In the genomic region with DNA sequence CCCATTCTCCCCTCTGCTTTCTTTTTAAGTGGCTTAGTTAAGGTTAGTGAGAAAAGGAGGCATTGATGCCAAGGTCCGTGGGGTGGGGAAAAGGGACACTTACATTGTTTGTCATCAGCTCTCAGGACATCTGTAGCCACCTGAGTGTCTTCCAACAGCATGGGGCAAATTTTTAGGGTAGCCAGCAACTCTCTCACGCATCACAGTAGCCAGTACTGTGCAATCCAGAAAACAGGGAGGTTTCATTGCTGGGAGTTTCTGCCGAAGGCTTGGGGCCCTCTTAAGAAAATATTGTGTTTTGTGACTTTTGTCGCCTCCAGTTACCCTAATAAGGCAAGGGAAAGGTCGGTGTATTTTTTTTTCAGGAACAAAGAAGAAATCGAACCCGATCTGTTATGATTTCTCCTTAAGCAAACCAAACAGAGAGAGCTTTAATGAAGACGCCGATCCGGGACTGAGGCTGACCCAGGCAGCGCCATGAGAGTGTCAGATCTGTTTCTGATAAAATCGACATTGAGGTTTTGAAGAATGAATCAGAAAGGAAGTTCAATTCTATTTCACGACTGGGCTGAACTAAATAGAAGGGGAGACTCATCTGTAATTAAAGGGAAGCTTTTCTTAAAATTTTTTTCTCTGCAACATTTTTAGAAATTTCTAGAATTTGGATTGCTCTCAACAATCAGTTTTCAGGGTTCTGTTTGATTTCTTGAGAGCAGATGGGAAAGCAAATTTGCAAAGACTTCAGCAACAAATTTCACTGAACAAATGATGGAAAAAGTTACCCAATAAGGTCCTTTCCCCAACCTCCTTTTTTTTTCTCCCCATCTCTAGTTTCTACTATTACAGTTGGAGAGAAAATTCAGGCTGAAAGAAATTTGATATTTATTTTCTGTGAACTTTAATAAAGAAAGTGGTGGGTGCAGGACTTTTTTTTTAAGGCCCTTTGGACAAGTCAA, we compare ENCODE assay signal across 12 cellular contexts.
A peak's percentile ranks its signal among the peaks of the same experiment; 100 is the strongest.
DNase-seq lines count a peak whose midpoint lies in the region; ATAC-seq and TF ChIP-seq lines count a peak whose summit lies in the region.
"Had no signal": no experiment of that assay in that cellular context is flagged by ENCODE, and none has a peak within 500 bp of the region (broad histone marks: within the 10 kb centered on the region; RNA-seq: fewer than 3 reads in every experiment).

No MANE protein-coding gene starts in this region.

- H3K9me3 ChIP-seq in neuronal stem cell (replicated peaks in 1 of 2; ENCODE audit: control insufficient read depth in 2 of 2, insufficient read depth in 1 of 2, low read depth in 1 of 2, low read length in 2 of 2) = peaks cover 4 to 5% of the 10 kb centered on the region in 2 donors
- H3K9me3 ChIP-seq: thoracic aorta had no signal

- no peak overlapping the region for H2BK15ac ChIP-seq in neuronal stem cell (ENCODE audit: low read length)

- H2AK5ac ChIP-seq in neuronal stem cell (ENCODE audit: low read depth, low read length) = no peak overlapping the region

- H3K18ac ChIP-seq in neuronal stem cell (ENCODE audit: low read length) = no peak overlapping the region

- WGBS in neuronal stem cell (ENCODE audit: extremely low coverage in 2 of 2, insufficient read length in 2 of 2, insufficient replicate concordance in 1 of 2), 2 donors = no CpG with 5 or more reads among the region's 13 CpGs

- no peak overlapping the region for H3K4me2 ChIP-seq in neuronal stem cell (ENCODE audit: insufficient read depth, low read length, poor library complexity, severe bottlenecking)

- H3K27ac ChIP-seq in neuronal stem cell (replicated peaks; ENCODE audit: low read length) = no peak overlapping the region
- H3K27ac ChIP-seq: heart right ventricle, thoracic aorta had no signal

- H3K27me3 ChIP-seq in neuronal stem cell (ENCODE audit: control insufficient read depth in 3 of 3, insufficient read depth in 3 of 3, low read depth in 1 of 3, low read length in 3 of 3) = peaks cover 0 to 32% (median 7%) of the 10 kb centered on the region in 3 experiments

- peak overlapping the region; percentile 50 for H2AFZ ChIP-seq in neuronal stem cell (ENCODE audit: low read length)

- H3K14ac ChIP-seq in neuronal stem cell (ENCODE audit: low read length) = no peak overlapping the region

- H4K91ac ChIP-seq in neuronal stem cell (ENCODE audit: low read depth, low read length, poor library complexity) = no peak overlapping the region

- H2BK12ac ChIP-seq in neuronal stem cell (ENCODE audit: low read length) = no peak overlapping the region

- H3K4me3 ChIP-seq in AG10803 (ENCODE audit: low read length) (peak overlapping the region; percentile 15), NB4 (ENCODE audit: low read depth, low read length) (peak overlapping the region; percentile 25), cardiac fibroblast (replicated peaks in 1 of 2; ENCODE audit: low read depth in 2 of 2, low read length in 2 of 2) (no peak overlapping the region), neuronal stem cell (ENCODE audit: low read length in 2 of 2) (no peak overlapping the region)
- H3K4me3 ChIP-seq: heart right ventricle, thoracic aorta had no signal

- no peak overlapping the region for H3K23ac ChIP-seq in neuronal stem cell (ENCODE audit: low read depth, low read length, poor library complexity)

- H3K4ac ChIP-seq in neuronal stem cell (ENCODE audit: low read length) = no peak overlapping the region

- no peaks in the 10 kb centered on the region for H3K36me3 ChIP-seq in neuronal stem cell (replicated peaks in 1 of 2; ENCODE audit: control insufficient read depth in 2 of 2, insufficient read depth in 2 of 2, low read length in 2 of 2)
- H3K36me3 ChIP-seq: heart right ventricle, thoracic aorta had no signal

- peak; percentile 63 for DNase-seq in AG10803 (ENCODE audit: low read depth)
- peak; percentile 74 for DNase-seq in NB4 (ENCODE audit: low read depth)
- DNase-seq in cardiac fibroblast (ENCODE audit: low read depth in 2 of 2) = peak; percentile 23 to 46
- no peak for DNase-seq in neuronal stem cell (ENCODE audit: low spot score)
- DNase-seq in stimulated activated naive CD8-positive, alpha-beta T cell treated with anti-CD3 and anti-CD28 coated beads, Interleukin-15, Interleukin-2, amounts not matched to agents 100 U/mL and 50 U/mL, for 24 hours = no peak
- no peak for DNase-seq in cortex of kidney (lab: John Stamatoyannopoulos, UW)
- DNase-seq: activated CD8-positive, alpha-beta T cell treated with anti-CD3 and anti-CD28 coated beads for 36 hours; heart right ventricle; NCI-H2081 treated with DMSO at 0.1 percent for 48 hours had no signal

- TF ChIP-seq CTCF in AG10803 (conservative IDR thresholded peaks at IDR 0.05; ENCODE audit: low read length) (no peak), NB4 (IDR thresholded peaks at IDR 0.05; ENCODE audit: low read depth, low read length) (no peak), cardiac fibroblast (IDR thresholded peaks at IDR 0.05; ENCODE audit: low read depth, low read length) (no peak)

- ATAC-seq in HG03432 (IDR thresholded peaks at IDR 0.05; ENCODE audit: unreplicated experiment) (no peak), GM18868 (IDR thresholded peaks at IDR 0.05; ENCODE audit: unreplicated experiment) (no peak)
- ATAC-seq in stimulated activated naive CD8-positive, alpha-beta T cell treated with anti-CD3 and anti-CD28 coated beads, Interleukin-15, Interleukin-2, amounts not matched to agents 100 U/mL and 50 U/mL, for 24 hours = no peak
- ATAC-seq: activated CD8-positive, alpha-beta T cell treated with anti-CD3 and anti-CD28 coated beads for 36 hours; heart right ventricle had no signal

- no peak overlapping the region for H4K8ac ChIP-seq in neuronal stem cell (ENCODE audit: low read depth, low read length)

- no peak overlapping the region for H2BK5ac ChIP-seq in neuronal stem cell (ENCODE audit: low read length)

- H3K9ac ChIP-seq in neuronal stem cell (ENCODE audit: low read depth, low read length, poor library complexity) = no peak overlapping the region

- H2BK120ac ChIP-seq in neuronal stem cell (ENCODE audit: low read depth, low read length) = no peak overlapping the region

- no peak for TF ChIP-seq POLR2A in NB4 (IDR thresholded peaks at IDR 0.05; ENCODE audit: extremely low read depth, insufficient read length)

- no peaks in the 10 kb centered on the region for H3K79me1 ChIP-seq in neuronal stem cell (ENCODE audit: low read depth, low read length)

- H3K4me1 ChIP-seq in neuronal stem cell (ENCODE audit: control insufficient read depth in 2 of 2, insufficient read depth in 1 of 2, low read depth in 1 of 2, low read length in 2 of 2) = peaks cover 8 to 9% of the 10 kb centered on the region in 2 donors

Comparison
In these comparisons a context has a peak if more than half of its experiments do, and no peak if none do; other contexts are left out.
1. DNase-seq: peak in AG10803 (single experiment), NB4 (single experiment) and cardiac fibroblast (2 of 2); none in neuronal stem cell (single experiment), stimulated activated naive CD8-positive, alpha-beta T cell treated with anti-CD3 and anti-CD28 coated beads, Interleukin-15, Interleukin-2, amounts not matched to agents 100 U/mL and 50 U/mL, for 24 hours (single experiment) and cortex of kidney (single experiment).
2. H3K4me3 ChIP-seq: peak in AG10803 (single experiment) and NB4 (single experiment); none in cardiac fibroblast (0 of 2) and neuronal stem cell (0 of 2).